1 cellular context compared by ENCODE assay signal in the genomic region with DNA sequence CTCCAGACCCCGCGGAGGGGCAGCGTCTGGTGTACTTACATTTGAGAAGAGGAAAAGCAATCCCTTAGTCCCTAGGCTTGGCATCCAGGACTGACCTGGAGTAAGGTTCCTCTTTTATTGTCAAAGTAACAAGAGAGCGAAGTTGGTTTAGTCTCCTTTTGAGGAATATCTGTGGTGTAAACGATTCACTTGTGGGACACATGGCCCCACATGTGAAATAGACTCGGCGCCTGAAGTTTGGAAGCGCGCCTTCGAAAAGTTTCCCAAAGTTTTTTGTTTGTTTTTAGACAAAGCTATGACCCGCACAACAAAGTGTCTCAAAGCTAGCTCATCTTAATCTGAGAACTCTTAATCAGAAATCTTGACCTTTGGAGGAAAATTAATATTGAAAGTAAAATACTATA.
TF ChIP-seq lines count a peak whose summit lies in the region.

No MANE protein-coding gene starts in this region.

TF ChIP-seq in K562, 482 proteins besides CTCF, POLR2A, EP300 and RAD21:
- peak; percentile 59 for TF ChIP-seq GTF2E2 (tag; IDR thresholded peaks at IDR 0.05)
- peak; percentile 12; the same call in 1 of the 2 replicates for TF ChIP-seq MYC (IDR thresholded peaks at IDR 0.05; ENCODE audit: low read depth, low read length)
- TF ChIP-seq MYC (CRISPR knock-in tag; IDR thresholded peaks at IDR 0.05; ENCODE audit: borderline replicate concordance, low read depth), result no peak
- TF ChIP-seq, protein P1, sequence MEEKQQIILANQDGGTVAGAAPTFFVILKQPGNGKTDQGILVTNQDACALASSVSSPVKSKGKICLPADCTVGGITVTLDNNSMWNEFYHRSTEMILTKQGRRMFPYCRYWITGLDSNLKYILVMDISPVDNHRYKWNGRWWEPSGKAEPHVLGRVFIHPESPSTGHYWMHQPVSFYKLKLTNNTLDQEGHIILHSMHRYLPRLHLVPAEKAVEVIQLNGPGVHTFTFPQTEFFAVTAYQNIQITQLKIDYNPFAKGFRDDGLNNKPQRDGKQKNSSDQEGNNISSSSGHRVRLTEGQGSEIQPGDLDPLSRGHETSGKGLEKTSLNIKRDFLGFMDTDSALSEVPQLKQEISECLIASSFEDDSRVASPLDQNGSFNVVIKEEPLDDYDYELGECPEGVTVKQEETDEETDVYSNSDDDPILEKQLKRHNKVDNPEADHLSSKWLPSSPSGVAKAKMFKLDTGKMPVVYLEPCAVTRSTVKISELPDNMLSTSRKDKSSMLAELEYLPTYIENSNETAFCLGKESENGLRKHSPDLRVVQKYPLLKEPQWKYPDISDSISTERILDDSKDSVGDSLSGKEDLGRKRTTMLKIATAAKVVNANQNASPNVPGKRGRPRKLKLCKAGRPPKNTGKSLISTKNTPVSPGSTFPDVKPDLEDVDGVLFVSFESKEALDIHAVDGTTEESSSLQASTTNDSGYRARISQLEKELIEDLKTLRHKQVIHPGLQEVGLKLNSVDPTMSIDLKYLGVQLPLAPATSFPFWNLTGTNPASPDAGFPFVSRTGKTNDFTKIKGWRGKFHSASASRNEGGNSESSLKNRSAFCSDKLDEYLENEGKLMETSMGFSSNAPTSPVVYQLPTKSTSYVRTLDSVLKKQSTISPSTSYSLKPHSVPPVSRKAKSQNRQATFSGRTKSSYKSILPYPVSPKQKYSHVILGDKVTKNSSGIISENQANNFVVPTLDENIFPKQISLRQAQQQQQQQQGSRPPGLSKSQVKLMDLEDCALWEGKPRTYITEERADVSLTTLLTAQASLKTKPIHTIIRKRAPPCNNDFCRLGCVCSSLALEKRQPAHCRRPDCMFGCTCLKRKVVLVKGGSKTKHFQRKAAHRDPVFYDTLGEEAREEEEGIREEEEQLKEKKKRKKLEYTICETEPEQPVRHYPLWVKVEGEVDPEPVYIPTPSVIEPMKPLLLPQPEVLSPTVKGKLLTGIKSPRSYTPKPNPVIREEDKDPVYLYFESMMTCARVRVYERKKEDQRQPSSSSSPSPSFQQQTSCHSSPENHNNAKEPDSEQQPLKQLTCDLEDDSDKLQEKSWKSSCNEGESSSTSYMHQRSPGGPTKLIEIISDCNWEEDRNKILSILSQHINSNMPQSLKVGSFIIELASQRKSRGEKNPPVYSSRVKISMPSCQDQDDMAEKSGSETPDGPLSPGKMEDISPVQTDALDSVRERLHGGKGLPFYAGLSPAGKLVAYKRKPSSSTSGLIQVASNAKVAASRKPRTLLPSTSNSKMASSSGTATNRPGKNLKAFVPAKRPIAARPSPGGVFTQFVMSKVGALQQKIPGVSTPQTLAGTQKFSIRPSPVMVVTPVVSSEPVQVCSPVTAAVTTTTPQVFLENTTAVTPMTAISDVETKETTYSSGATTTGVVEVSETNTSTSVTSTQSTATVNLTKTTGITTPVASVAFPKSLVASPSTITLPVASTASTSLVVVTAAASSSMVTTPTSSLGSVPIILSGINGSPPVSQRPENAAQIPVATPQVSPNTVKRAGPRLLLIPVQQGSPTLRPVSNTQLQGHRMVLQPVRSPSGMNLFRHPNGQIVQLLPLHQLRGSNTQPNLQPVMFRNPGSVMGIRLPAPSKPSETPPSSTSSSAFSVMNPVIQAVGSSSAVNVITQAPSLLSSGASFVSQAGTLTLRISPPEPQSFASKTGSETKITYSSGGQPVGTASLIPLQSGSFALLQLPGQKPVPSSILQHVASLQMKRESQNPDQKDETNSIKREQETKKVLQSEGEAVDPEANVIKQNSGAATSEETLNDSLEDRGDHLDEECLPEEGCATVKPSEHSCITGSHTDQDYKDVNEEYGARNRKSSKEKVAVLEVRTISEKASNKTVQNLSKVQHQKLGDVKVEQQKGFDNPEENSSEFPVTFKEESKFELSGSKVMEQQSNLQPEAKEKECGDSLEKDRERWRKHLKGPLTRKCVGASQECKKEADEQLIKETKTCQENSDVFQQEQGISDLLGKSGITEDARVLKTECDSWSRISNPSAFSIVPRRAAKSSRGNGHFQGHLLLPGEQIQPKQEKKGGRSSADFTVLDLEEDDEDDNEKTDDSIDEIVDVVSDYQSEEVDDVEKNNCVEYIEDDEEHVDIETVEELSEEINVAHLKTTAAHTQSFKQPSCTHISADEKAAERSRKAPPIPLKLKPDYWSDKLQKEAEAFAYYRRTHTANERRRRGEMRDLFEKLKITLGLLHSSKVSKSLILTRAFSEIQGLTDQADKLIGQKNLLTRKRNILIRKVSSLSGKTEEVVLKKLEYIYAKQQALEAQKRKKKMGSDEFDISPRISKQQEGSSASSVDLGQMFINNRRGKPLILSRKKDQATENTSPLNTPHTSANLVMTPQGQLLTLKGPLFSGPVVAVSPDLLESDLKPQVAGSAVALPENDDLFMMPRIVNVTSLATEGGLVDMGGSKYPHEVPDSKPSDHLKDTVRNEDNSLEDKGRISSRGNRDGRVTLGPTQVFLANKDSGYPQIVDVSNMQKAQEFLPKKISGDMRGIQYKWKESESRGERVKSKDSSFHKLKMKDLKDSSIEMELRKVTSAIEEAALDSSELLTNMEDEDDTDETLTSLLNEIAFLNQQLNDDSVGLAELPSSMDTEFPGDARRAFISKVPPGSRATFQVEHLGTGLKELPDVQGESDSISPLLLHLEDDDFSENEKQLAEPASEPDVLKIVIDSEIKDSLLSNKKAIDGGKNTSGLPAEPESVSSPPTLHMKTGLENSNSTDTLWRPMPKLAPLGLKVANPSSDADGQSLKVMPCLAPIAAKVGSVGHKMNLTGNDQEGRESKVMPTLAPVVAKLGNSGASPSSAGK (IDR thresholded peaks at IDR 0.05), result 0 out of 2 replicates have a peak, but pooled peaks have one; percentile 20
- TF ChIP-seq, protein P2, sequence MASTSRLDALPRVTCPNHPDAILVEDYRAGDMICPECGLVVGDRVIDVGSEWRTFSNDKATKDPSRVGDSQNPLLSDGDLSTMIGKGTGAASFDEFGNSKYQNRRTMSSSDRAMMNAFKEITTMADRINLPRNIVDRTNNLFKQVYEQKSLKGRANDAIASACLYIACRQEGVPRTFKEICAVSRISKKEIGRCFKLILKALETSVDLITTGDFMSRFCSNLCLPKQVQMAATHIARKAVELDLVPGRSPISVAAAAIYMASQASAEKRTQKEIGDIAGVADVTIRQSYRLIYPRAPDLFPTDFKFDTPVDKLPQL (IDR thresholded peaks at IDR 0.05; ENCODE audit: extremely low read depth, insufficient read length), result no peak
- TF ChIP-seq NR2C1 (IDR thresholded peaks at IDR 0.05), result no peak
- no peak for TF ChIP-seq NR2C1 (tag; IDR thresholded peaks at IDR 0.05)
- TF ChIP-seq, protein P3, sequence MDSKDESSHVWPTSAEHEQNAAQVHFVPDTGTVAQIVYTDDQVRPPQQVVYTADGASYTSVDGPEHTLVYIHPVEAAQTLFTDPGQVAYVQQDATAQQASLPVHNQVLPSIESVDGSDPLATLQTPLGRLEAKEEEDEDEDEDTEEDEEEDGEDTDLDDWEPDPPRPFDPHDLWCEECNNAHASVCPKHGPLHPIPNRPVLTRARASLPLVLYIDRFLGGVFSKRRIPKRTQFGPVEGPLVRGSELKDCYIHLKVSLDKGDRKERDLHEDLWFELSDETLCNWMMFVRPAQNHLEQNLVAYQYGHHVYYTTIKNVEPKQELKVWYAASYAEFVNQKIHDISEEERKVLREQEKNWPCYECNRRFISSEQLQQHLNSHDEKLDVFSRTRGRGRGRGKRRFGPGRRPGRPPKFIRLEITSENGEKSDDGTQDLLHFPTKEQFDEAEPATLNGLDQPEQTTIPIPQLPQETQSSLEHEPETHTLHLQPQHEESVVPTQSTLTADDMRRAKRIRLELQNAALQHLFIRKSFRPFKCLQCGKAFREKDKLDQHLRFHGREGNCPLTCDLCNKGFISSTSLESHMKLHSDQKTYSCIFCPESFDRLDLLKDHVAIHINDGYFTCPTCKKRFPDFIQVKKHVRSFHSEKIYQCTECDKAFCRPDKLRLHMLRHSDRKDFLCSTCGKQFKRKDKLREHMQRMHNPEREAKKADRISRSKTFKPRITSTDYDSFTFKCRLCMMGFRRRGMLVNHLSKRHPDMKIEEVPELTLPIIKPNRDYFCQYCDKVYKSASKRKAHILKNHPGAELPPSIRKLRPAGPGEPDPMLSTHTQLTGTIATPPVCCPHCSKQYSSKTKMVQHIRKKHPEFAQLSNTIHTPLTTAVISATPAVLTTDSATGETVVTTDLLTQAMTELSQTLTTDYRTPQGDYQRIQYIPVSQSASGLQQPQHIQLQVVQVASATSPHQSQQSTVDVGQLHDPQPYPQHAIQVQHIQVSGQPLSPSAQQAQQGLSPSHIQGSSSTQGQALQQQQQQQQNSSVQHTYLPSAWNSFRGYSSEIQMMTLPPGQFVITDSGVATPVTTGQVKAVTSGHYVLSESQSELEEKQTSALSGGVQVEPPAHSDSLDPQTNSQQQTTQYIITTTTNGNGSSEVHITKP (IDR thresholded peaks at IDR 0.05; ENCODE audit: partially characterized antibody), result peak; percentile 24
- TF ChIP-seq, protein P4, sequence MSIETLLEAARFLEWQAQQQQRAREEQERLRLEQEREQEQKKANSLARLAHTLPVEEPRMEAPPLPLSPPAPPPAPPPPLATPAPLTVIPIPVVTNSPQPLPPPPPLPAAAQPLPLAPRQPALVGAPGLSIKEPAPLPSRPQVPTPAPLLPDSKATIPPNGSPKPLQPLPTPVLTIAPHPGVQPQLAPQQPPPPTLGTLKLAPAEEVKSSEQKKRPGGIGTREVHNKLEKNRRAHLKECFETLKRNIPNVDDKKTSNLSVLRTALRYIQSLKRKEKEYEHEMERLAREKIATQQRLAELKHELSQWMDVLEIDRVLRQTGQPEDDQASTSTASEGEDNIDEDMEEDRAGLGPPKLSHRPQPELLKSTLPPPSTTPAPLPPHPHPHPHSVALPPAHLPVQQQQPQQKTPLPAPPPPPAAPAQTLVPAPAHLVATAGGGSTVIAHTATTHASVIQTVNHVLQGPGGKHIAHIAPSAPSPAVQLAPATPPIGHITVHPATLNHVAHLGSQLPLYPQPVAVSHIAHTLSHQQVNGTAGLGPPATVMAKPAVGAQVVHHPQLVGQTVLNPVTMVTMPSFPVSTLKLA (conservative IDR thresholded peaks at IDR 0.05), result peak in 1 of 2 experiments; percentile 14; a peak in 1 of 4 replicates
- TF ChIP-seq, protein P5, sequence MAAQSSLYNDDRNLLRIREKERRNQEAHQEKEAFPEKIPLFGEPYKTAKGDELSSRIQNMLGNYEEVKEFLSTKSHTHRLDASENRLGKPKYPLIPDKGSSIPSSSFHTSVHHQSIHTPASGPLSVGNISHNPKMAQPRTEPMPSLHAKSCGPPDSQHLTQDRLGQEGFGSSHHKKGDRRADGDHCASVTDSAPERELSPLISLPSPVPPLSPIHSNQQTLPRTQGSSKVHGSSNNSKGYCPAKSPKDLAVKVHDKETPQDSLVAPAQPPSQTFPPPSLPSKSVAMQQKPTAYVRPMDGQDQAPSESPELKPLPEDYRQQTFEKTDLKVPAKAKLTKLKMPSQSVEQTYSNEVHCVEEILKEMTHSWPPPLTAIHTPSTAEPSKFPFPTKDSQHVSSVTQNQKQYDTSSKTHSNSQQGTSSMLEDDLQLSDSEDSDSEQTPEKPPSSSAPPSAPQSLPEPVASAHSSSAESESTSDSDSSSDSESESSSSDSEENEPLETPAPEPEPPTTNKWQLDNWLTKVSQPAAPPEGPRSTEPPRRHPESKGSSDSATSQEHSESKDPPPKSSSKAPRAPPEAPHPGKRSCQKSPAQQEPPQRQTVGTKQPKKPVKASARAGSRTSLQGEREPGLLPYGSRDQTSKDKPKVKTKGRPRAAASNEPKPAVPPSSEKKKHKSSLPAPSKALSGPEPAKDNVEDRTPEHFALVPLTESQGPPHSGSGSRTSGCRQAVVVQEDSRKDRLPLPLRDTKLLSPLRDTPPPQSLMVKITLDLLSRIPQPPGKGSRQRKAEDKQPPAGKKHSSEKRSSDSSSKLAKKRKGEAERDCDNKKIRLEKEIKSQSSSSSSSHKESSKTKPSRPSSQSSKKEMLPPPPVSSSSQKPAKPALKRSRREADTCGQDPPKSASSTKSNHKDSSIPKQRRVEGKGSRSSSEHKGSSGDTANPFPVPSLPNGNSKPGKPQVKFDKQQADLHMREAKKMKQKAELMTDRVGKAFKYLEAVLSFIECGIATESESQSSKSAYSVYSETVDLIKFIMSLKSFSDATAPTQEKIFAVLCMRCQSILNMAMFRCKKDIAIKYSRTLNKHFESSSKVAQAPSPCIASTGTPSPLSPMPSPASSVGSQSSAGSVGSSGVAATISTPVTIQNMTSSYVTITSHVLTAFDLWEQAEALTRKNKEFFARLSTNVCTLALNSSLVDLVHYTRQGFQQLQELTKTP (IDR thresholded peaks at IDR 0.05; ENCODE audit: low read depth in 1 of 2, partially characterized antibody in 2 of 2), result peak in 1 of 2 experiments; percentile 6
- TF ChIP-seq ZNF347 (CRISPR knock-in tag; IDR thresholded peaks at IDR 0.05; ENCODE audit: low read depth), result no peak
